Comparison of ENCODE assay signal across 7 cellular contexts in the genomic region with DNA sequence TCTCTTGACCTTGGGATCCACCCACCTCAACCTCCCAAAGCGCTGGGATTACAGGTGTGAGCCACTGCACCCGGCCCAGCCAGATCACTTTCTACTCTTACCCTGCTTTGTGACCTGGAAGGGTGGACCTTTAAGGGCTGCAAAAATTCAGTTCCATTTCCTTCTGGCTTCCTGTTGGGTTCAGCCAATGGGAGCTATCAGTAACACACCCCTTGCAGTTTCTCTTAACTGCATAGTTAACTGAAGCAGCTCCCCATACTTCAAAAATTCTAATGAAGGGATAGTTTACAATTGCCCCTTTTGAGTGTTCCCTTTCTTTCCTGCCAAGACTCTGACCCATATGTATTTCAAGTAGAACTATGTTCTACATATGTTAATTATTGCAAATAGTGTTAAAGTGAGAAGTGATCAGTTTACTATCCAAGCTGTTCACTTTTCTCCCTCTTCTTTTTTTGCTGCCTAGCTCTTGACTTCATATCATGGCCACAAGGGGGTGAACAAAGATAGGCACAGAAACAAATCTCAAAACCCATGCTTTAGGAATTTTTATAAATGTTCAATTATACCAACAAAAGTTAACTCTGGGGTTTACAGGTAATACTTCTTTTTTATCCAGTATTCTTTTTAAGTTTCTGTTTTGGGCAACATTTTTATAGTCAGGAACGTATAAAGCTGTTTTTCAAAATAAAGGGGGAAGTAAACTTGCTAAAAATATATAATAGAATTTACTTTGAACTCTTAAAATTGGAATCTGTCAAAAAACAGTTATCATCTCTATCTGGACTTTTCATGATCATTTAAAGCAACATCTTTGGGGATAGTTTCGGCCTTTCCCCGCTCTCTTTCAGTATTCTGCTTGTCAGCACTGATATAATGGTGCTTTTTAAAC. TPM values are rescaled to one million over a fixed set of nuclear protein-coding genes. Genes with fewer than 3 reads are reported as not detected.
DNase-seq lines count a peak whose midpoint lies in the region; ATAC-seq and TF ChIP-seq lines count a peak whose summit lies in the region.

No MANE protein-coding gene starts in this region.

- H3K9me3 Mint-ChIP-seq in T-helper 2 cell treated with Interferon-gamma antibody and Interleukin-4, amounts not matched to agents 5 μg/mL and 100 μg/mL, for 36 hours: no peaks in the 10 kb centered on the region

- H3K4me1 Mint-ChIP-seq in T-helper 2 cell treated with Interferon-gamma antibody and Interleukin-4, amounts not matched to agents 5 μg/mL and 100 μg/mL, for 36 hours (ENCODE audit: low read depth): peaks cover 6% of the 10 kb centered on the region

- H3K4me3 ChIP-seq in DOHH2 (ENCODE audit: low read length) (no peak overlapping the region), hepatocyte (no peak overlapping the region)

- H4K20me1 ChIP-seq in DOHH2 (ENCODE audit: control insufficient read depth, insufficient read depth, low read depth, low read length) (no peaks in the 10 kb centered on the region), hepatocyte (ENCODE audit: insufficient read depth, poor library complexity, severe bottlenecking) (no peaks in the 10 kb centered on the region)

- H3K4me2 ChIP-seq in DOHH2 (ENCODE audit: low read length) (no peak overlapping the region), hepatocyte (no peak overlapping the region)

- H3K79me2 ChIP-seq in DOHH2 (ENCODE audit: control insufficient read depth, low read length) (no peaks in the 10 kb centered on the region), hepatocyte (no peaks in the 10 kb centered on the region)

- peak overlapping the region; percentile 6 for H3K27ac Mint-ChIP-seq in T-helper 2 cell treated with Interferon-gamma antibody and Interleukin-4, amounts not matched to agents 5 μg/mL and 100 μg/mL, for 36 hours

- H3K4me3 Mint-ChIP-seq in T-helper 2 cell treated with Interferon-gamma antibody and Interleukin-4, amounts not matched to agents 5 μg/mL and 100 μg/mL, for 36 hours: no peak overlapping the region

- no peaks in the 10 kb centered on the region for H3K9me2 ChIP-seq in DOHH2 (replicated peaks; ENCODE audit: control insufficient read depth, low read length)
- H3K9me2 ChIP-seq in hepatocyte (replicated peaks; ENCODE audit: insufficient read depth): no peaks in the 10 kb centered on the region

- peak; percentile 51 for ATAC-seq in HG03342 (IDR thresholded peaks at IDR 0.05; ENCODE audit: unreplicated experiment)
- ATAC-seq in GM18498 (IDR thresholded peaks at IDR 0.05; ENCODE audit: unreplicated experiment): no peak

- H3K27me3 ChIP-seq in DOHH2 (ENCODE audit: control insufficient read depth, low read length) (no peaks in the 10 kb centered on the region), hepatocyte (no peaks in the 10 kb centered on the region)

- H3K4me1 ChIP-seq in DOHH2 (ENCODE audit: control insufficient read depth, low read length) (peaks cover 6% of the 10 kb centered on the region), hepatocyte (ENCODE audit: insufficient read depth) (no peaks in the 10 kb centered on the region)

- H3K36me3 ChIP-seq in DOHH2 (ENCODE audit: control insufficient read depth, low read length) (no peaks in the 10 kb centered on the region), hepatocyte (replicated peaks; ENCODE audit: insufficient read depth, low read depth) (no peaks in the 10 kb centered on the region)

- DNase-seq in T-helper 2 cell treated with Interferon-gamma antibody and Interleukin-4, amounts not matched to agents 5 μg/mL and 100 μg/mL, for 36 hours (ENCODE audit: low spot score): no peak
- peak; percentile 38 for DNase-seq in hepatocyte (ENCODE audit: low spot score)
- DNase-seq in NCI-H345 (lab: John Stamatoyannopoulos, UW): no peak
- DNase-seq in NCI-H226: no peak

- H3F3A ChIP-seq in DOHH2 (ENCODE audit: control insufficient read depth, insufficient read depth): no peaks in the 10 kb centered on the region

- H3K27ac ChIP-seq in DOHH2 (ENCODE audit: low read depth, low read length) (no peak overlapping the region), hepatocyte (no peak overlapping the region)

- TF ChIP-seq CTCF in DOHH2 (IDR thresholded peaks at IDR 0.05; ENCODE audit: low read depth, low read length, poor library complexity, severe bottlenecking): peak; percentile 78
- TF ChIP-seq CTCF in hepatocyte (IDR thresholded peaks at IDR 0.05; ENCODE audit: poor library complexity): peak; percentile 67

- H3K36me3 Mint-ChIP-seq in T-helper 2 cell treated with Interferon-gamma antibody and Interleukin-4, amounts not matched to agents 5 μg/mL and 100 μg/mL, for 36 hours (ENCODE audit: low read depth): peaks cover 6% of the 10 kb centered on the region

- WGBS in hepatocyte (ENCODE audit: low lambda C conversion rate, missing lambda C conversion rate): 59% methylated on average over 5 of the region's 5 CpGs

- H3K9me3 ChIP-seq in DOHH2 (ENCODE audit: control insufficient read depth, insufficient read depth, low read length): no peaks in the 10 kb centered on the region
- no peaks in the 10 kb centered on the region for H3K9me3 ChIP-seq in hepatocyte (ENCODE audit: low read depth)

- peaks cover 5% of the 10 kb centered on the region for H3K27me3 Mint-ChIP-seq in T-helper 2 cell treated with Interferon-gamma antibody and Interleukin-4, amounts not matched to agents 5 μg/mL and 100 μg/mL, for 36 hours (ENCODE audit: low read depth)

- H2AFZ ChIP-seq in hepatocyte: no peak overlapping the region

RNA-seq across cellular contexts. Expression of a gene that starts 8.1 kb away (rescaled TPM):
- total RNA-seq in hepatocyte: 1.9 and 2.0 TPM in 2 replicates
- polyA plus RNA-seq in hepatocyte: 0.54 and 0.56 TPM in 2 replicates

RNA-seq across cellular contexts. Expression of a gene that starts 8.4 kb away (rescaled TPM):
- 56.4 and 63.2 TPM in 2 replicates for total RNA-seq in hepatocyte
- polyA plus RNA-seq in hepatocyte: 191 and 207 TPM in 2 replicates
